Comparison of ENCODE assay signal across 9 cellular contexts in genomic region chr6:97068211-97068610, GRCh38.
DNase-seq lines count a peak whose midpoint lies in the region; ATAC-seq and TF ChIP-seq lines count a peak whose summit lies in the region.
"Had no signal": no experiment of that assay in that cellular context is flagged by ENCODE, and none has a peak within 500 bp of the region (broad histone marks: within the 10 kb centered on the region; RNA-seq: fewer than 3 reads in every experiment).

No MANE protein-coding gene starts in this region.

- H3K4me1 Mint-ChIP-seq in Calu3 (ENCODE audit: low read depth, unreplicated experiment) = no peaks in the 10 kb centered on the region
- peaks cover 13% of the 10 kb centered on the region for H3K4me1 Mint-ChIP-seq in activated naive CD8-positive, alpha-beta T cell treated with anti-CD3 and anti-CD28 coated beads for 36 hours
- H3K4me1 Mint-ChIP-seq in stimulated activated memory B cell treated with anti-CD40 and anti-IgM and Interleukin-4, amounts not matched to agents 10 μg/mL and 1 μg/mL and 100 μg/mL, for 72 hours = no peaks in the 10 kb centered on the region

- WGBS in right lobe of liver (ENCODE audit: insufficient coverage, low coverage, low lambda C conversion rate, missing lambda C conversion rate) = 37% methylated on average over 1 of the region's 1 CpG

- H3K36me3 Mint-ChIP-seq in Calu3 (ENCODE audit: insufficient read depth, unreplicated experiment) = no peaks in the 10 kb centered on the region
- H3K36me3 Mint-ChIP-seq in activated naive CD8-positive, alpha-beta T cell treated with anti-CD3 and anti-CD28 coated beads for 36 hours = peaks cover 1% of the 10 kb centered on the region
- H3K36me3 Mint-ChIP-seq in stimulated activated memory B cell treated with anti-CD40 and anti-IgM and Interleukin-4, amounts not matched to agents 10 μg/mL and 1 μg/mL and 100 μg/mL, for 72 hours = no peaks in the 10 kb centered on the region

- ATAC-seq in right lobe of liver = peak in 2 of 4 donors; percentile 52 to 53
- ATAC-seq in HG03378 (IDR thresholded peaks at IDR 0.05; ENCODE audit: unreplicated experiment) = no peak
- no peak for ATAC-seq in left colon
- no peak for ATAC-seq in stimulated activated memory B cell treated with anti-CD40 and anti-IgM and Interleukin-4, amounts not matched to agents 10 μg/mL and 1 μg/mL and 100 μg/mL, for 72 hours

- H3K36me3 ChIP-seq in right lobe of liver = no peaks in the 10 kb centered on the region

- no peak overlapping the region for H3K27ac ChIP-seq in right lobe of liver

- H3K27ac Mint-ChIP-seq in Calu3 (ENCODE audit: unreplicated experiment) = no peak overlapping the region
- no peak overlapping the region for H3K27ac Mint-ChIP-seq in activated naive CD8-positive, alpha-beta T cell treated with anti-CD3 and anti-CD28 coated beads for 36 hours
- no peak overlapping the region for H3K27ac Mint-ChIP-seq in stimulated activated memory B cell treated with anti-CD40 and anti-IgM and Interleukin-4, amounts not matched to agents 10 μg/mL and 1 μg/mL and 100 μg/mL, for 72 hours

- TF ChIP-seq CTCF in Calu3 (IDR thresholded peaks at IDR 0.05; ENCODE audit: unreplicated experiment) (peak; percentile 40), right lobe of liver (IDR thresholded peaks at IDR 0.05) (peak; percentile 41 to 57 (median 55))

- no TSS peak for BruUV-seq in Calu3 (replicated peaks; lab: Mats Ljungman, UMichigan)

- H3K4me3 Mint-ChIP-seq in Calu3 (ENCODE audit: low read depth, unreplicated experiment) = no peak overlapping the region
- H3K4me3 Mint-ChIP-seq in activated naive CD8-positive, alpha-beta T cell treated with anti-CD3 and anti-CD28 coated beads for 36 hours = no peak overlapping the region
- H3K4me3 Mint-ChIP-seq in stimulated activated memory B cell treated with anti-CD40 and anti-IgM and Interleukin-4, amounts not matched to agents 10 μg/mL and 1 μg/mL and 100 μg/mL, for 72 hours = no peak overlapping the region

- no peaks in the 10 kb centered on the region for H3K27me3 Mint-ChIP-seq in Calu3 (ENCODE audit: unreplicated experiment)
- no peaks in the 10 kb centered on the region for H3K27me3 Mint-ChIP-seq in activated naive CD8-positive, alpha-beta T cell treated with anti-CD3 and anti-CD28 coated beads for 36 hours
- no peaks in the 10 kb centered on the region for H3K27me3 Mint-ChIP-seq in stimulated activated memory B cell treated with anti-CD40 and anti-IgM and Interleukin-4, amounts not matched to agents 10 μg/mL and 1 μg/mL and 100 μg/mL, for 72 hours

- no peaks in the 10 kb centered on the region for H3K4me1 ChIP-seq in right lobe of liver

- no peaks in the 10 kb centered on the region for H3K9me3 ChIP-seq in right lobe of liver

- H3K4me3 ChIP-seq in right lobe of liver = no peak overlapping the region

- DNase-seq in Calu3 = peak; percentile 32
- DNase-seq in KBM-7 = peak; percentile 9
- DNase-seq in activated naive CD8-positive, alpha-beta T cell treated with anti-CD3 and anti-CD28 coated beads for 36 hours = peak; percentile 17
- no peak for DNase-seq in right lobe of liver
- DNase-seq in left colon = no peak
- DNase-seq in epidermal melanocyte (ENCODE audit: insufficient read length, low spot score) = no peak
- DNase-seq: NCI-H2107 had no signal

- no peak for TF ChIP-seq POLR2A in right lobe of liver (IDR thresholded peaks at IDR 0.05)

- CTCF ChIA-PET in Calu3 (lab: Charles Lee) = no interaction called here

- H3K27me3 ChIP-seq in right lobe of liver = no peaks in the 10 kb centered on the region

- in situ Hi-C loops in KBM-7 (cut with MboI; ENCODE audit: low pct_unique_long_range_greater_than_20kb, low sequenced_read_pairs) = loop anchor here (25.0 kb wide), 1 partner anchor 431 kb away; no protein-coding TSS in a partner anchor

- intact Hi-C loops in Calu3 (cut with micrococcal nuclease; ENCODE audit: unreplicated experiment) = loop anchor here (1.0 to 5.0 kb wide), 2 partner anchors 326 to 1774 kb away; no protein-coding TSS in a partner anchor
- intact Hi-C loops in right lobe of liver (cut with DNase I) = no loop called here
- intact Hi-C loops in left colon (cut with DNase I, micrococcal nuclease) = loop anchor here in 1 of 2 donors (10.0 kb wide), 1 partner anchor 327 kb away; no protein-coding TSS in a partner anchor

- H3K9me3 Mint-ChIP-seq in Calu3 (ENCODE audit: low read depth, unreplicated experiment) = no peaks in the 10 kb centered on the region
- H3K9me3 Mint-ChIP-seq in activated naive CD8-positive, alpha-beta T cell treated with anti-CD3 and anti-CD28 coated beads for 36 hours = no peaks in the 10 kb centered on the region
- no peaks in the 10 kb centered on the region for H3K9me3 Mint-ChIP-seq in stimulated activated memory B cell treated with anti-CD40 and anti-IgM and Interleukin-4, amounts not matched to agents 10 μg/mL and 1 μg/mL and 100 μg/mL, for 72 hours

Comparison
In these comparisons a context has a peak if more than half of its experiments do, and no peak if none do; other contexts are left out.
1. DNase-seq: peak in Calu3 (single experiment), KBM-7 (single experiment) and activated naive CD8-positive, alpha-beta T cell treated with anti-CD3 and anti-CD28 coated beads for 36 hours (single experiment); none in right lobe of liver (0 of 3), left colon (0 of 2) and epidermal melanocyte (single experiment).